In genomic region chr7:3598855-3599254, GRCh38 we compare ENCODE assay signal across 22 cellular contexts.
A peak's percentile ranks its signal among the peaks of the same experiment; 100 is the strongest.
DNase-seq lines count a peak whose midpoint lies in the region; ATAC-seq and TF ChIP-seq lines count a peak whose summit lies in the region.
"Had no signal": no experiment of that assay in that cellular context is flagged by ENCODE, and none has a peak within 500 bp of the region (broad histone marks: within the 10 kb centered on the region; RNA-seq: fewer than 3 reads in every experiment).

No MANE protein-coding gene starts in this region.

- no peak for ATAC-seq in GM21526 (IDR thresholded peaks at IDR 0.05; ENCODE audit: low FRiP score, unreplicated experiment)
- ATAC-seq: Right ventricle myocardium inferior had no signal

- H3K4me1 Mint-ChIP-seq in IgD-negative memory B cell = peaks cover 17 to 25% (median 20%) of the 10 kb centered on the region in 3 donors
- H3K4me1 Mint-ChIP-seq in activated T-helper 1 cell treated with anti-CD3 and anti-CD28 coated beads, Interleukin-12 subunit alpha, Interleukin-12 subunit beta, Interleukin-2, Interleukin-4 antibody, amounts not matched to agents 30 ng/mL and 10 ng/mL and 1 ng/mL, durations not matched to agents 14 hours and 24 hours and 36 hours (ENCODE audit: low read depth) = no peaks in the 10 kb centered on the region

- H3K4me1 ChIP-seq in endocrine pancreas (ENCODE audit: control insufficient read depth, insufficient read depth, low read length) (peaks cover 9% of the 10 kb centered on the region), smooth muscle cell (ENCODE audit: low read depth) (no peaks in the 10 kb centered on the region), tibial artery (no peaks in the 10 kb centered on the region)
- H3K4me1 ChIP-seq: SJSA1 had no signal

- no peaks in the 10 kb centered on the region for H3K36me3 ChIP-seq in endocrine pancreas (ENCODE audit: control insufficient read depth, insufficient read depth, low read length)
- H3K36me3 ChIP-seq in smooth muscle cell (ENCODE audit: low read depth) = no peaks in the 10 kb centered on the region
- no peaks in the 10 kb centered on the region for H3K36me3 ChIP-seq in tibial artery
- H3K36me3 ChIP-seq: BLaER1, SJSA1 had no signal

- peak overlapping the region in 1 of 4 donors; percentile 32 for H3K4me3 Mint-ChIP-seq in IgD-negative memory B cell
- no peak overlapping the region for H3K4me3 Mint-ChIP-seq in activated T-helper 1 cell treated with anti-CD3 and anti-CD28 coated beads, Interleukin-12 subunit alpha, Interleukin-12 subunit beta, Interleukin-2, Interleukin-4 antibody, amounts not matched to agents 30 ng/mL and 10 ng/mL and 1 ng/mL, durations not matched to agents 14 hours and 24 hours and 36 hours
- H3K4me3 Mint-ChIP-seq: CD4-positive, alpha-beta T cell; H9 had no signal

- WGBS in smooth muscle cell (ENCODE audit: low lambda C conversion rate) = 70% methylated on average over 7 of the region's 7 CpGs

- no peaks in the 10 kb centered on the region for H4K20me1 ChIP-seq in smooth muscle cell (ENCODE audit: low read depth)
- H4K20me1 ChIP-seq: BLaER1 had no signal

- H3K4me2 ChIP-seq in smooth muscle cell = peak overlapping the region; percentile 51
- H3K4me2 ChIP-seq: BLaER1 had no signal

- peak overlapping the region in 2 of 3 donors; percentile 14 to 63 for H3K27ac Mint-ChIP-seq in IgD-negative memory B cell
- H3K27ac Mint-ChIP-seq in activated T-helper 1 cell treated with anti-CD3 and anti-CD28 coated beads, Interleukin-12 subunit alpha, Interleukin-12 subunit beta, Interleukin-2, Interleukin-4 antibody, amounts not matched to agents 30 ng/mL and 10 ng/mL and 1 ng/mL, durations not matched to agents 14 hours and 24 hours and 36 hours = no peak overlapping the region
- H3K27ac Mint-ChIP-seq: CD4-positive, alpha-beta T cell; H9 had no signal

- H3K27ac ChIP-seq in smooth muscle cell (ENCODE audit: low read depth) = no peak overlapping the region
- no peak overlapping the region for H3K27ac ChIP-seq in tibial artery
- H3K27ac ChIP-seq: BLaER1, GM23248, SJSA1 had no signal

- H3K9ac ChIP-seq in endocrine pancreas (ENCODE audit: control insufficient read depth, insufficient read depth, low read length) (no peak overlapping the region), smooth muscle cell (ENCODE audit: low read depth) (no peak overlapping the region)
- H3K9ac ChIP-seq: BLaER1, GM23248 had no signal

- no peaks in the 10 kb centered on the region for H3K79me2 ChIP-seq in smooth muscle cell (ENCODE audit: low read depth)

- no peak for TF ChIP-seq CTCF in smooth muscle cell (IDR thresholded peaks at IDR 0.05; ENCODE audit: borderline replicate concordance, insufficient read depth, poor library complexity, severe bottlenecking)
- TF ChIP-seq CTCF in tibial artery (IDR thresholded peaks at IDR 0.05) = no peak

- H3K36me3 Mint-ChIP-seq in IgD-negative memory B cell = peaks cover 5% of the 10 kb centered on the region
- no peaks in the 10 kb centered on the region for H3K36me3 Mint-ChIP-seq in activated T-helper 1 cell treated with anti-CD3 and anti-CD28 coated beads, Interleukin-12 subunit alpha, Interleukin-12 subunit beta, Interleukin-2, Interleukin-4 antibody, amounts not matched to agents 30 ng/mL and 10 ng/mL and 1 ng/mL, durations not matched to agents 14 hours and 24 hours and 36 hours (ENCODE audit: low read depth)

- no peak overlapping the region for H2AFZ ChIP-seq in smooth muscle cell (ENCODE audit: low read depth)
- H2AFZ ChIP-seq: GM23248 had no signal

- H3K27me3 ChIP-seq in endocrine pancreas (ENCODE audit: control insufficient read depth, insufficient read depth, low read length) (no peaks in the 10 kb centered on the region), smooth muscle cell (ENCODE audit: low read depth) (no peaks in the 10 kb centered on the region), tibial artery (no peaks in the 10 kb centered on the region)
- H3K27me3 ChIP-seq: BLaER1, SJSA1 had no signal

- H3K9me3 ChIP-seq in endocrine pancreas (ENCODE audit: control insufficient read depth, low read length) (no peaks in the 10 kb centered on the region), smooth muscle cell (replicated peaks; ENCODE audit: low read depth) (no peaks in the 10 kb centered on the region), tibial artery (no peaks in the 10 kb centered on the region)
- H3K9me3 ChIP-seq: BLaER1, SJSA1 had no signal

- peak overlapping the region; percentile 59 for H3K4me3 ChIP-seq in endocrine pancreas (ENCODE audit: control insufficient read depth, insufficient read depth, low read length)
- H3K4me3 ChIP-seq in smooth muscle cell = no peak overlapping the region
- H3K4me3 ChIP-seq in tibial artery = no peak overlapping the region
- H3K4me3 ChIP-seq: BLaER1, GM23248, SJSA1 had no signal

- intact Hi-C loops in activated T-helper 1 cell treated with anti-CD3 and anti-CD28 coated beads, Interleukin-12 subunit alpha, Interleukin-12 subunit beta, Interleukin-2, Interleukin-4 antibody, amounts not matched to agents 30 ng/mL and 10 ng/mL and 1 ng/mL, durations not matched to agents 14 hours and 24 hours and 36 hours (cut with micrococcal nuclease) = no loop called here
- intact Hi-C loops in tibial artery (cut with DNase I; ENCODE audit: low total_unique reads) = no loop called here

- DNase-seq in NCI-H2171 treated with DMSO at 0.1 percent for 48 hours (lab: John Stamatoyannopoulos, UW) (peak; percentile 72), smooth muscle cell (lab: John Stamatoyannopoulos, UW; ENCODE audit: unreplicated experiment) (no peak), mucosa of gallbladder (ENCODE audit: low spot score) (no peak), tibial artery (no peak)
- DNase-seq in activated T-helper 1 cell treated with anti-CD3 and anti-CD28 coated beads, Interleukin-12 subunit alpha, Interleukin-12 subunit beta, Interleukin-2, Interleukin-4 antibody, amounts not matched to agents 30 ng/mL and 10 ng/mL and 1 ng/mL, durations not matched to agents 14 hours and 24 hours and 36 hours (ENCODE audit: low spot score) = no peak
- DNase-seq: CD4-positive, alpha-beta T cell; COR-L47; DND-41; GM23248; H9; Karpas-422; NCI-H187; NCI-H226; NCI-H524; NCI-H82; OCI-M1 had no signal

- no peaks in the 10 kb centered on the region for H3F3A ChIP-seq in smooth muscle cell (ENCODE audit: low read depth)

- H3K9me3 Mint-ChIP-seq in IgD-negative memory B cell = peaks cover 2 to 21% (median 10%) of the 10 kb centered on the region in 3 donors
- H3K9me3 Mint-ChIP-seq in activated T-helper 1 cell treated with anti-CD3 and anti-CD28 coated beads, Interleukin-12 subunit alpha, Interleukin-12 subunit beta, Interleukin-2, Interleukin-4 antibody, amounts not matched to agents 30 ng/mL and 10 ng/mL and 1 ng/mL, durations not matched to agents 14 hours and 24 hours and 36 hours = peaks cover 4% of the 10 kb centered on the region
- H3K9me3 Mint-ChIP-seq: CD4-positive, alpha-beta T cell had no signal

- no peaks in the 10 kb centered on the region for H3K27me3 Mint-ChIP-seq in IgD-negative memory B cell
- H3K27me3 Mint-ChIP-seq in activated T-helper 1 cell treated with anti-CD3 and anti-CD28 coated beads, Interleukin-12 subunit alpha, Interleukin-12 subunit beta, Interleukin-2, Interleukin-4 antibody, amounts not matched to agents 30 ng/mL and 10 ng/mL and 1 ng/mL, durations not matched to agents 14 hours and 24 hours and 36 hours (ENCODE audit: insufficient read depth) = peaks cover 2% of the 10 kb centered on the region
- H3K27me3 Mint-ChIP-seq: CD4-positive, alpha-beta T cell had no signal
